21 cellular contexts compared by ENCODE assay signal in genomic region chr3:57770121-57770828, GRCh38. TPM values are rescaled to one million over a fixed set of nuclear protein-coding genes. Genes with fewer than 3 reads are reported as not detected.
DNase-seq lines count a peak whose midpoint lies in the region; FAIRE-seq and TF ChIP-seq lines count a peak whose summit lies in the region.
"Had no signal": no experiment of that assay in that cellular context is flagged by ENCODE, and none has a peak within 500 bp of the region (broad histone marks: within the 10 kb centered on the region; RNA-seq: fewer than 3 reads in every experiment).

No MANE protein-coding gene starts in this region.

- no peaks in the 10 kb centered on the region for H3K9me3 ChIP-seq in PC-9 (ENCODE audit: insufficient read depth, low read depth)
- no peaks in the 10 kb centered on the region for H3K9me3 ChIP-seq in endothelial cell of umbilical vein (replicated peaks; ENCODE audit: control insufficient read depth, insufficient read depth, low read length)
- no peaks in the 10 kb centered on the region for H3K9me3 ChIP-seq in osteoblast (ENCODE audit: low read depth, low read length)
- H3K9me3 ChIP-seq: BLaER1, SJCRH30 had no signal

- POLR2A ChIA-PET in PC-9 (lab: Charles Lee; ENCODE audit: unreplicated experiment) = interaction anchor here (0.6 kb wide), 1 partner anchor 171 kb away, joined by 3 read pairs; no protein-coding TSS in a partner anchor
- POLR2A ChIA-PET in endothelial cell of umbilical vein (lab: Charles Lee) = no interaction called here

- FAIRE-seq in GM12891 (lab: Jason Lieb, UNC) (peak; percentile 9), endothelial cell of umbilical vein (lab: Jason Lieb, UNC) (no peak)
- FAIRE-seq: GM12878, H1 had no signal

- H3K4me3 ChIP-seq in PC-9 (no peak overlapping the region), endothelial cell of umbilical vein (replicated peaks in 1 of 3; ENCODE audit: insufficient read depth in 1 of 3, low read depth in 1 of 3, low read length in 3 of 3) (no peak overlapping the region), osteoblast (ENCODE audit: insufficient read depth, low read length) (no peak overlapping the region)
- H3K4me3 ChIP-seq: BLaER1, GM12878, SJCRH30 had no signal

- no peak overlapping the region for H3K9ac ChIP-seq in endothelial cell of umbilical vein (replicated peaks; ENCODE audit: extremely low read depth, insufficient read depth, low read length)
- H3K9ac ChIP-seq: BLaER1 had no signal

- DNase-seq in GM12891 (ENCODE audit: insufficient read length, low spot score) (no peak), PC-9 (no peak), endothelial cell of umbilical vein (ENCODE audit: low read depth, low spot score) (peak; percentile 24), osteoblast (ENCODE audit: insufficient read length, low spot score, missing footprints) (peak; percentile 69), NCI-H524 (lab: John Stamatoyannopoulos, UW) (no peak), medulla oblongata (ENCODE audit: extremely low spot score) (no peak)
- no peak for DNase-seq in stimulated activated CD4-positive, alpha-beta T cell treated with anti-CD3 and anti-CD28 coated beads, Interleukin-15, amount 100 ng/mL, for 24 hours
- DNase-seq: Calu3; CD4-positive, alpha-beta memory T cell; KG1; NCI-H1417; NCI-H187; NCI-H2107; NCI-H2227 treated with DMSO at 0.1 percent for 48 hours; NCI-H524 treated with DMSO at 0.1 percent for 48 hours; PC-3; SJCRH30 had no signal

- no peak for TF ChIP-seq POLR2A in GM12891 (IDR thresholded peaks at IDR 0.05; ENCODE audit: low read depth, low read length)
- TF ChIP-seq POLR2A in endothelial cell of umbilical vein (IDR thresholded peaks at IDR 0.05; ENCODE audit: low read depth, low read length) = no peak

- H4K20me1 ChIP-seq in PC-9 (ENCODE audit: insufficient read depth) = peaks cover 10% of the 10 kb centered on the region
- no peaks in the 10 kb centered on the region for H4K20me1 ChIP-seq in endothelial cell of umbilical vein (replicated peaks; ENCODE audit: control insufficient read depth, extremely low read depth, insufficient read depth, low read length)
- peaks cover 31% of the 10 kb centered on the region for H4K20me1 ChIP-seq in osteoblast (ENCODE audit: insufficient read depth, low read length)

- peaks cover 3% of the 10 kb centered on the region for H3K36me3 ChIP-seq in PC-9 (ENCODE audit: low read depth)
- peaks cover 0 to 2% of the 10 kb centered on the region in 2 experiments for H3K36me3 ChIP-seq in endothelial cell of umbilical vein (ENCODE audit: control insufficient read depth in 2 of 2, extremely low read depth in 1 of 2, insufficient read depth in 2 of 2, low read length in 2 of 2)
- H3K36me3 ChIP-seq in osteoblast (ENCODE audit: insufficient read depth, low read length) = peaks cover 5% of the 10 kb centered on the region
- H3K36me3 ChIP-seq: SJCRH30 had no signal

- H3F3A ChIP-seq in PC-9 (ENCODE audit: insufficient read depth, low read depth) = no peaks in the 10 kb centered on the region

- intact Hi-C loops in PC-9 (cut with micrococcal nuclease; ENCODE audit: unreplicated experiment) (loop anchor here (5.0 kb wide), 1 partner anchor 57 kb away; no protein-coding TSS in a partner anchor), endothelial cell of umbilical vein (cut with micrococcal nuclease) (no loop called here)

- dilution Hi-C loops in endothelial cell of umbilical vein (cut with MboI; ENCODE audit: extremely low pct_ligation_motif_present, low sequenced_read_pairs) = no loop called here

- H3K9me2 ChIP-seq in PC-9 (ENCODE audit: insufficient read depth) = no peaks in the 10 kb centered on the region

- H3K79me2 ChIP-seq in PC-9 (ENCODE audit: low read depth) (peaks cover 95% of the 10 kb centered on the region), endothelial cell of umbilical vein (ENCODE audit: control insufficient read depth, insufficient read depth, low read length) (peaks cover 70% of the 10 kb centered on the region), osteoblast (ENCODE audit: insufficient read depth, low read length) (peaks cover 76% of the 10 kb centered on the region)

- H3K27me3 ChIP-seq in PC-9 (ENCODE audit: insufficient read depth, low read depth) (no peaks in the 10 kb centered on the region), endothelial cell of umbilical vein (ENCODE audit: control insufficient read depth in 2 of 2, insufficient read depth in 2 of 2, low read length in 2 of 2) (no peaks in the 10 kb centered on the region), osteoblast (ENCODE audit: insufficient read depth, low read length) (no peaks in the 10 kb centered on the region)
- H3K27me3 ChIP-seq: BLaER1, SJCRH30 had no signal

- H3K27ac ChIP-seq in PC-9 = 0 out of 2 replicates have a peak overlapping the region, but pooled peaks have one; percentile 0
- no peak overlapping the region for H3K27ac ChIP-seq in endothelial cell of umbilical vein (ENCODE audit: insufficient read depth, low read depth, low read length)
- no peak overlapping the region for H3K27ac ChIP-seq in osteoblast (ENCODE audit: low read depth, low read length)
- H3K27ac ChIP-seq: BLaER1, RWPE1, SJCRH30 had no signal

- H3K4me2 ChIP-seq in PC-9 (no peak overlapping the region), endothelial cell of umbilical vein (ENCODE audit: insufficient read depth, low read length) (no peak overlapping the region), osteoblast (ENCODE audit: insufficient read depth, low read length) (no peak overlapping the region)
- H3K4me2 ChIP-seq: BLaER1 had no signal

- H2AFZ ChIP-seq in PC-9 (no peak overlapping the region), endothelial cell of umbilical vein (ENCODE audit: low read depth, low read length) (no peak overlapping the region), osteoblast (ENCODE audit: low read length) (no peak overlapping the region)

- no peaks in the 10 kb centered on the region for H3K9me1 ChIP-seq in endothelial cell of umbilical vein (replicated peaks; ENCODE audit: control insufficient read depth, extremely low read depth, insufficient read depth, low read length)

- no peaks in the 10 kb centered on the region for H3K4me1 ChIP-seq in PC-9 (replicated peaks; ENCODE audit: insufficient read depth)
- H3K4me1 ChIP-seq in endothelial cell of umbilical vein (ENCODE audit: control insufficient read depth, extremely low read depth, insufficient read depth, low read length) = peaks cover 2% of the 10 kb centered on the region
- H3K4me1 ChIP-seq in osteoblast (ENCODE audit: insufficient read depth, low read length) = no peaks in the 10 kb centered on the region
- H3K4me1 ChIP-seq: BLaER1, SJCRH30 had no signal

- CTCF ChIA-PET in PC-9 (lab: Charles Lee) = no interaction called here
- CTCF ChIA-PET in endothelial cell of umbilical vein (lab: Charles Lee) = interaction anchor here (0.8 to 1.6 kb wide), 4 partner anchors 8 to 56 kb away, joined by 4 to 6 read pairs (median 4); no protein-coding TSS in a partner anchor

- BruUV-seq in PC-9 (replicated peaks; lab: Mats Ljungman, UMichigan) (no TSS peak), endothelial cell of umbilical vein (replicated peaks; lab: Mats Ljungman, UMichigan) (no TSS peak)

- TF ChIP-seq CTCF in PC-9 (conservative IDR thresholded peaks at IDR 0.05) = no peak
- no peak for TF ChIP-seq CTCF in endothelial cell of umbilical vein (IDR thresholded peaks at IDR 0.05; ENCODE audit: extremely low read depth in 1 of 2, insufficient read depth in 1 of 2, low read depth in 1 of 2, low read length in 2 of 2)
- no peak for TF ChIP-seq CTCF in osteoblast (IDR thresholded peaks at IDR 0.05; ENCODE audit: extremely low read depth, low read depth, low read length)

TF ChIP-seq in GM12891, 5 proteins besides CTCF, POLR2A, EP300 and RAD21:
- no peak for TF ChIP-seq SPI1 (IDR thresholded peaks at IDR 0.05; ENCODE audit: low read depth, low read length)
- no peak for TF ChIP-seq POU2F2 (IDR thresholded peaks at IDR 0.05; ENCODE audit: low read depth, low read length)
- no peak for TF ChIP-seq TAF1 (IDR thresholded peaks at IDR 0.05; ENCODE audit: low read depth, low read length)
- no peak for TF ChIP-seq PAX5 (IDR thresholded peaks at IDR 0.05; ENCODE audit: insufficient read depth, low read length, severe bottlenecking)
- TF ChIP-seq POLR2AphosphoS5 (IDR thresholded peaks at IDR 0.05; ENCODE audit: low read depth, low read length) = no peak

TF ChIP-seq in endothelial cell of umbilical vein, 7 proteins besides CTCF, POLR2A, EP300 and RAD21:
- no peak for TF ChIP-seq JUN (IDR thresholded peaks at IDR 0.05; ENCODE audit: borderline replicate concordance, insufficient read depth, insufficient read length, low read depth)
- no peak for TF ChIP-seq EZH2 (IDR thresholded peaks at IDR 0.05; ENCODE audit: borderline replicate concordance, low read depth, low read length, severe bottlenecking)
- no peak for TF ChIP-seq POLR2AphosphoS5 (IDR thresholded peaks at IDR 0.05; ENCODE audit: insufficient read depth, low read depth, low read length)
- no peak for TF ChIP-seq MAX (IDR thresholded peaks at IDR 0.05; ENCODE audit: insufficient read depth, insufficient read length)
- no peak for TF ChIP-seq MYC (IDR thresholded peaks at IDR 0.05; ENCODE audit: low read depth, low read length)
- TF ChIP-seq FOS (IDR thresholded peaks at IDR 0.05; ENCODE audit: borderline replicate concordance, insufficient read depth, low read length) = no peak
- TF ChIP-seq GATA2 (IDR thresholded peaks at IDR 0.05; ENCODE audit: insufficient read depth, insufficient read length, low read depth, low read length) = no peak
TF ChIP-seq in endothelial cell of umbilical vein: peak in this region for 0.

RNA-seq across cellular contexts. Expression of gene SLMAP, which starts 14.2 kb away (rescaled TPM):
- polyA plus RNA-seq in GM12891 (2012; ENCODE audit: low read depth, missing spikeins) = 15.7 TPM
- total RNA-seq in PC-9 (2021) (116 and 119 TPM in 2 replicates), endothelial cell of umbilical vein (45.7 and 54.7 TPM in 2 replicates), osteoblast (43.9 and 50.7 TPM in 2 replicates)
- 9.8 and 11.3 TPM in 2 replicates for polyA plus RNA-seq in endothelial cell of umbilical vein
- 13.7 and 14.8 TPM in 2 replicates for polyA plus RNA-seq in endothelial cell of umbilical vein (2011; cell fraction: cytosol; rRNA removed)
- 33.7 and 43.3 TPM in 2 replicates for polyA plus RNA-seq in endothelial cell of umbilical vein (2011; cell fraction: nucleus; rRNA removed)
- 18.9 and 23.8 TPM in 2 replicates for polyA plus RNA-seq in endothelial cell of umbilical vein (2012)
- 72.2 and 73.0 TPM in 2 replicates for polyA minus RNA-seq in endothelial cell of umbilical vein
- polyA minus RNA-seq in endothelial cell of umbilical vein (2011; cell fraction: cytosol; rRNA and poly(A)+ RNA removed) = 34.3 TPM
- 82.7 and 108 TPM in 2 replicates for polyA minus RNA-seq in endothelial cell of umbilical vein (2011; cell fraction: nucleus; rRNA and poly(A)+ RNA removed)

Comparison
In these comparisons a context has a peak if more than half of its experiments do, and no peak if none do; other contexts are left out.
1. DNase-seq: peak in endothelial cell of umbilical vein (single experiment) and osteoblast (single experiment); none in GM12891 (single experiment), PC-9 (0 of 2), NCI-H524 (0 of 2), medulla oblongata (single experiment) and stimulated activated CD4-positive, alpha-beta T cell treated with anti-CD3 and anti-CD28 coated beads, Interleukin-15, amount 100 ng/mL, for 24 hours (single experiment).